Comparison of ENCODE assay signal across 25 cellular contexts in the genomic region with DNA sequence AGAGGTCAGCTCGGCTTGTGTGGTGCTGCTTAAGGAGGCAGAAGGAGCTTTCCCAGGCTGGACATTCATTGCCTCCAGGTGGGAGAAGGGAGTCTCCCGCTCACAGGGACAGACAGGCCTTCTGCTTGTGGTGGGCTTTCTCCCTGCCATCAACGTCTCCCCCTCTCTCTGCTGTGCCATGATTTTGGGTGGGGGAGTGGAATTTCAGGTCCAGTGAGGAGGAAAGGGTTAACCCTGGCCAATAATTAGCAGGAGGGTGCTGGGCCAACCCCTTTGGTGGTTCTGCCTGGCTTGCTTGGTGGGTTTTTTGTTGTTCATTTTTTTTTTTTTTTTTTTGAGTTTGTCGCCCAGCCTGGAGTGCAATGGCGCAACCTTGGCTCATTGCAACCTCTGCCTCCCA.
"Had no signal": no experiment of that assay in that cellular context is flagged by ENCODE, and none has a peak within 500 bp of the region (broad histone marks: within the 10 kb centered on the region; RNA-seq: fewer than 3 reads in every experiment).

No MANE protein-coding gene starts in this region.

- H3K4me2 ChIP-seq: SK-N-SH had no signal

- H3K27ac Mint-ChIP-seq: activated CD4-positive, alpha-beta memory T cell treated with anti-CD3 and anti-CD28 coated beads, Interleukin-2, amount 10 ng/mL, durations not matched to agents 7 days and 5 days; activated CD4-positive, alpha-beta T cell treated with anti-CD3 and anti-CD28 coated beads for 36 hours; activated naive CD4-positive, alpha-beta T cell treated with anti-CD3 and anti-CD28 coated beads for 36 hours; activated naive CD8-positive, alpha-beta T cell; activated T-helper 17 cell treated with anti-CD3 and anti-CD28 coated beads, Interleukin-2, amount 50 U/mL, for 72 hours had no signal

- H3K36me3 ChIP-seq: SJCRH30, WERI-Rb-1 had no signal

- H3K9me3 Mint-ChIP-seq: activated CD4-positive, alpha-beta memory T cell treated with anti-CD3 and anti-CD28 coated beads, Interleukin-2, amount 10 ng/mL, durations not matched to agents 7 days and 5 days; activated naive CD4-positive, alpha-beta T cell treated with anti-CD3 and anti-CD28 coated beads for 36 hours; activated T-helper 17 cell treated with anti-CD3 and anti-CD28 coated beads, Interleukin-2, amount 50 U/mL, for 72 hours had no signal

- H3K4me3 ChIP-seq: SJCRH30 had no signal

- DNase-seq: activated CD4-positive, alpha-beta memory T cell treated with anti-CD3 and anti-CD28 coated beads, Interleukin-2, amount 10 ng/mL, durations not matched to agents 7 days and 5 days; activated CD4-positive, alpha-beta T cell treated with anti-CD3 and anti-CD28 coated beads for 36 hours; activated CD4-positive, alpha-beta T cell treated with anti-CD3 and anti-CD28 coated beads, Interleukin-2, amount 50 U/mL, for 1 hour; activated gamma-delta T cell; activated naive CD4-positive, alpha-beta T cell treated with anti-CD3 and anti-CD28 coated beads for 36 hours; activated T-cell treated with anti-CD3 and anti-CD28 coated beads for 4 hours; activated T-cell treated with anti-CD3 and anti-CD28 coated beads, Interleukin-2, amount 50 U/mL, for 48 hours; amygdala; Karpas-422; MM.1S; NCI-H1105; NCI-H1436; NCI-H1694 treated with DMSO at 0.1 percent for 48 hours; NCI-H2029 treated with DMSO at 0.1 percent for 48 hours; NCI-H345; NCI-H510A; NCI-H526 treated with DMSO at 0.1 percent for 48 hours; Right ventricle myocardium superior; RPMI8226; SJCRH30; SK-N-SH; T-helper 1 cell; WERI-Rb-1 had no signal

- ATAC-seq: activated CD4-positive, alpha-beta T cell treated with anti-CD3 and anti-CD28 coated beads for 36 hours; activated T-helper 17 cell treated with anti-CD3 and anti-CD28 coated beads, Interleukin-2, amount 50 U/mL, for 72 hours had no signal

- H3K4me3 Mint-ChIP-seq: activated CD4-positive, alpha-beta memory T cell treated with anti-CD3 and anti-CD28 coated beads, Interleukin-2, amount 10 ng/mL, durations not matched to agents 7 days and 5 days; activated CD4-positive, alpha-beta T cell treated with anti-CD3 and anti-CD28 coated beads for 36 hours; activated naive CD4-positive, alpha-beta T cell treated with anti-CD3 and anti-CD28 coated beads for 36 hours; activated naive CD8-positive, alpha-beta T cell; activated T-helper 17 cell treated with anti-CD3 and anti-CD28 coated beads, Interleukin-2, amount 50 U/mL, for 72 hours had no signal

- H3K9me3 ChIP-seq: SJCRH30, SK-N-SH had no signal

- H3K36me3 Mint-ChIP-seq: activated naive CD8-positive, alpha-beta T cell had no signal

- H3K4me1 Mint-ChIP-seq: activated CD4-positive, alpha-beta memory T cell treated with anti-CD3 and anti-CD28 coated beads, Interleukin-2, amount 10 ng/mL, durations not matched to agents 7 days and 5 days; activated CD4-positive, alpha-beta T cell treated with anti-CD3 and anti-CD28 coated beads for 36 hours; activated T-helper 17 cell treated with anti-CD3 and anti-CD28 coated beads, Interleukin-2, amount 50 U/mL, for 72 hours had no signal

- H3K9ac ChIP-seq: SK-N-SH had no signal

- H3K27ac ChIP-seq: SJCRH30, WERI-Rb-1 had no signal
